15 cellular contexts compared by ENCODE assay signal in the genomic region with DNA sequence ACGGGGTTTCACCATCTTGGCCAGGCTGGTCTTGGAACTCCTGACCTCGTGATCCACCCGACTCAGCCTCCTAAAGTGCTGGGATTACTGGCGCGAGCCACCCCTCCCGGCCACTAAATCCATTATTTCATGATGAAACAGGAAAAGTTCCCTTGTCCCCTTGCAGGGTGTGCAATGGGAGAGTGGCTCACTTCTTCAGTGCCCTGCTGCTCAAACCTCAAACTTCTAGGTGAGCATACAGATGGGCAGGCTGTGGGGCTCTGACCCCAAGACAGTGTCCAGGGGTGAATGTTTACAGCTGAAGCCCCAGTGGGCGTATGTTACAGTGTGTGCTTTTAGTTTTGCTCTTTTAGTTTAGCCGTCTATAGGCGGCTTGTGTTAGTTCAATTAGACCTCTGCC. TPM values are rescaled to one million over a fixed set of nuclear protein-coding genes. Genes with fewer than 3 reads are reported as not detected.
A peak's percentile ranks its signal among the peaks of the same experiment; 100 is the strongest.
DNase-seq lines count a peak whose midpoint lies in the region; ATAC-seq and TF ChIP-seq lines count a peak whose summit lies in the region.
"Had no signal": no experiment of that assay in that cellular context is flagged by ENCODE, and none has a peak within 500 bp of the region (broad histone marks: within the 10 kb centered on the region; RNA-seq: fewer than 3 reads in every experiment).

No MANE protein-coding gene starts in this region.

- H3K36me3 Mint-ChIP-seq in neural crest cell (ENCODE audit: low read depth), result peaks cover 3% of the 10 kb centered on the region
- H3K36me3 Mint-ChIP-seq: memory B cell had no signal

- H3K4me1 ChIP-seq in cardiac muscle cell (ENCODE audit: low read depth), result peaks cover 27% of the 10 kb centered on the region
- H3K4me1 ChIP-seq in aorta (ENCODE audit: control insufficient read depth in 1 of 2, insufficient read depth in 2 of 2, low read length in 2 of 2), result no peaks in the 10 kb centered on the region

- DNase-seq in cardiac muscle cell (ENCODE audit: low read depth in 1 of 2, low spot score in 1 of 2) (no peak), left ventricle myocardium superior (no peak), epithelial cell of prostate (ENCODE audit: low read depth, low spot score) (no peak), neural crest cell (ENCODE audit: low read depth, low spot score) (no peak), aorta (no peak), NCI-H2081 treated with DMSO at 0.1 percent for 48 hours (lab: John Stamatoyannopoulos, UW) (no peak), foreskin fibroblast (no peak)
- DNase-seq: 8988T, DMS 273 treated with DMSO at 0.1 percent for 48 hours, hypothalamus, NCI-H1105, NCI-H526 had no signal

- H3K36me3 ChIP-seq in cardiac muscle cell (no peaks in the 10 kb centered on the region), aorta (ENCODE audit: control insufficient read depth in 1 of 2, insufficient read depth in 2 of 2, low read length in 1 of 2) (peaks cover 0 to 1% of the 10 kb centered on the region in 2 donors)

- H3K9me3 ChIP-seq in cardiac muscle cell (ENCODE audit: low read depth) (no peaks in the 10 kb centered on the region), aorta (ENCODE audit: control insufficient read depth, low read length) (no peaks in the 10 kb centered on the region)

- H3K9me3 Mint-ChIP-seq in neural crest cell, result no peaks in the 10 kb centered on the region
- H3K9me3 Mint-ChIP-seq: memory B cell had no signal

- H3K27ac ChIP-seq in cardiac muscle cell, result peak overlapping the region; percentile 98
- H3K27ac ChIP-seq in epithelial cell of prostate, result peak overlapping the region; percentile 69
- peak overlapping the region; percentile 38 to 52 for H3K27ac ChIP-seq in aorta (ENCODE audit: low read depth in 1 of 2, low read length in 2 of 2)
- H3K27ac ChIP-seq: VCaP had no signal

- no peaks in the 10 kb centered on the region for H3K27me3 Mint-ChIP-seq in neural crest cell (ENCODE audit: low read depth)

- H3K4me3 ChIP-seq in cardiac muscle cell (no peak overlapping the region), aorta (ENCODE audit: low read length in 2 of 2) (no peak overlapping the region), foreskin fibroblast (ENCODE audit: low read depth in 1 of 2, low read length in 2 of 2) (no peak overlapping the region)

- H3K27ac Mint-ChIP-seq in neural crest cell (ENCODE audit: unreplicated experiment), result peak overlapping the region; percentile 92
- H3K27ac Mint-ChIP-seq: memory B cell had no signal

- ATAC-seq in left ventricle myocardium superior, result no peak
- no peak for ATAC-seq in aorta (ENCODE audit: low FRiP score)
- no peak for ATAC-seq in GM19351 (IDR thresholded peaks at IDR 0.05; ENCODE audit: unreplicated experiment)

- TF ChIP-seq CTCF in cardiac muscle cell (IDR thresholded peaks at IDR 0.05; ENCODE audit: low read depth, low read length) (no peak), neural crest cell (conservative IDR thresholded peaks at IDR 0.05) (no peak), foreskin fibroblast (IDR thresholded peaks at IDR 0.05; ENCODE audit: low read depth, low read length) (no peak)

- 69 to 75% methylated on average over 9 of the region's 9 CpGs for WGBS in aorta, 2 donors

- H3K4me3 Mint-ChIP-seq in neural crest cell, result peak overlapping the region; percentile 25
- H3K4me3 Mint-ChIP-seq: memory B cell had no signal

- intact Hi-C loops in left ventricle myocardium superior (cut with micrococcal nuclease) (no loop called here), aorta (cut with DNase I) (no loop called here)

- H3K4me1 Mint-ChIP-seq in neural crest cell, result peaks cover 36% of the 10 kb centered on the region
- H3K4me1 Mint-ChIP-seq: memory B cell had no signal

- H3K27me3 ChIP-seq in cardiac muscle cell (no peaks in the 10 kb centered on the region), aorta (ENCODE audit: control insufficient read depth in 1 of 2, insufficient read depth in 2 of 2, low read length in 1 of 2) (no peaks in the 10 kb centered on the region)

RNA-seq across cellular contexts. Expression of a gene that starts 34.7 kb away (rescaled TPM):
- total RNA-seq in cardiac muscle cell (25.8 and 37.3 TPM in 2 replicates), left ventricle myocardium superior (18.6 TPM), neural crest cell (143 and 145 TPM in 2 replicates), aorta (10 to 100 TPM; 23.8 to 34.3 TPM)
- polyA plus RNA-seq in cardiac muscle cell (14.8 and 27.0 TPM in 2 replicates), aorta (1 to 10 TPM; 2.9 to 5.6 TPM)

RNA-seq across cellular contexts. Expression of a gene that starts 36.6 kb away (rescaled TPM):
- 72.3 and 116 TPM in 2 replicates for total RNA-seq in cardiac muscle cell
- 22.3 and 29.1 TPM in 2 replicates for polyA plus RNA-seq in cardiac muscle cell
- total RNA-seq in left ventricle myocardium superior, result 27.2 TPM
- total RNA-seq in neural crest cell, result 5.2 and 6.0 TPM in 2 replicates
- 1 to 10 TPM in 1 of 2 donors, under 1 TPM in 1; 0.45 to 1.4 TPM for total RNA-seq in aorta
- polyA plus RNA-seq in aorta, result 1 to 10 TPM in 1 of 2 donors, under 1 TPM in 1; 0.38 to 1.6 TPM

RNA-seq across cellular contexts. Expression of a gene that starts 52.3 kb away (rescaled TPM):
- total RNA-seq in cardiac muscle cell, result not detected in 2 replicates
- polyA plus RNA-seq in cardiac muscle cell, result 0.55 TPM in 1 of 2 replicates, not detected in the other
- total RNA-seq in left ventricle myocardium superior, result 22.2 TPM
- total RNA-seq in neural crest cell, result not detected in 2 replicates
- total RNA-seq in aorta, result 1 to 10 TPM in 1 of 2 donors, under 1 TPM in 1; 0.58 to 1.3 TPM
- not detected for polyA plus RNA-seq in aorta

Comparison
In these comparisons a context has a peak if more than half of its experiments do, and no peak if none do; other contexts are left out.
1. RNA of a gene that starts 52.3 kb away (total RNA-seq): 22.2 TPM in left ventricle myocardium superior (single experiment); 0.58 to 1.3 TPM in aorta, not detected in cardiac muscle cell and not detected in neural crest cell; every median in the first group is over 10 times any median in the second.
2. H3K27ac ChIP-seq: peak in every context shown above with its lines; median percentile 98 in cardiac muscle cell; 69 in epithelial cell of prostate; 45 in aorta.